10 cellular contexts compared by ENCODE assay signal in the genomic region with DNA sequence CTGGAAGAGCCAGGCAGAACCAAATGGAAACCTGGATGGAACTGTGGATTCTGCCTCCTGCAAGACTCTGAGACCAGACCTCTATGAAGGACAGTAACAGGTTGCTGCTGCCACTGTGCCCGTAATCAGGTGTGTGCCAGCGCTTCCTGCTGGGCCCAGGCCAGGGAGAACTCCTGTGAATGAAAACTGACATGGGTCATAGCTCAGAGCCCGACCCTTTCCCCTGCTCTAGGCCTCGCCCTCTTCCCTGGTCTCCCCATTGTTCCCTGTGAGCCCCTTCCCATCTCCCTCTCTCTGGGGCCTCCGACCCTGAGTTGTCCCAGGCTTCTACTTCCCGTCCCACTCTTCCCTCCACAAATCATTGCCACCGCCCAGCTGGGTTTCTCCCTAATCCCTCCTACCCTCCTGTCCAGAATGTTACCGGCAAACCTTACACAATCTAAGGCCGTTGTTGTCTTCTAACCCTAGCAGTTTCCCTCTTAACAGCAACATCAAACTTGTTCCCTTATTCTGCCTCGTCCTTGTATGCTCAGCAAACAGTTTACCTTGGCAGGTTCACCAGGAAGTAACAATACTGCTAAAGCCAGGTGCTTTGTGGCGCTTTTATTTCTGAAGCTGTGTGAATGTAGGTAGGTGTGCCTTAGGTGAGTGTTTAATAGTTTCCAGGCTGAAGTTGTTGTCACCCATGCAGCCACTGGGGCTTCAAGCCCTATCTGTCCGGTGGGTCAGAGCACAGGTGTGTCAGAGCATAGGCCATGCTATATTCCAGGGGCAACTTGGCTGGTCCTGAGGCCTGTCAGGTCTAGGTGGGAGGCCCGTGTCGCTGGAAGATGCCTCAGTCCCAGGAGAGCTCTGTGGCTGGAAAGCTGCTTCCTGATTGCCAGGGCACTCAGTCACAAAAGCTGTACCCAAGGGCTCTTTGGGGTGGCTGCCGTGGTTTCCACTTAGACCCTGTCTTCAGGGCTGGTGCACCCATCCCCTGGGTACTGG. TPM values are rescaled to one million over a fixed set of nuclear protein-coding genes. Genes with fewer than 3 reads are reported as not detected.
A peak's percentile ranks its signal among the peaks of the same experiment; 100 is the strongest.
DNase-seq lines count a peak whose midpoint lies in the region; TF ChIP-seq lines count a peak whose summit lies in the region.
"Had no signal": no experiment of that assay in that cellular context is flagged by ENCODE, and none has a peak within 500 bp of the region (broad histone marks: within the 10 kb centered on the region; RNA-seq: fewer than 3 reads in every experiment).

No MANE protein-coding gene starts in this region.

- no peaks in the 10 kb centered on the region for H3K36me3 ChIP-seq in stomach
- no peaks in the 10 kb centered on the region for H3K36me3 ChIP-seq in MG63

- TF ChIP-seq CTCF in epithelial cell of esophagus (IDR thresholded peaks at IDR 0.05; ENCODE audit: insufficient read depth, low read depth, low read length, missing control alignments) (no peak), stomach (IDR thresholded peaks at IDR 0.05) (no peak), endothelial cell (IDR thresholded peaks at IDR 0.05; ENCODE audit: unreplicated experiment) (no peak)

- intact Hi-C loops in stomach (cut with DNase I; ENCODE audit: low total_unique reads) = no loop called here

- H3K36me3 Mint-ChIP-seq in activated CD4-positive, alpha-beta T cell treated with anti-CD3 and anti-CD28 coated beads, Interleukin-2, amount 10 ng/mL, durations not matched to agents 7 days and 5 days (ENCODE audit: low read depth) = peaks cover 17% of the 10 kb centered on the region
- H3K36me3 Mint-ChIP-seq in endothelial cell (ENCODE audit: low read depth, unreplicated experiment) = no peaks in the 10 kb centered on the region

- TF ChIP-seq POLR2A in stomach (IDR thresholded peaks at IDR 0.05) = no peak

- CTCF ChIA-PET in activated CD4-positive, alpha-beta T cell treated with anti-CD3 and anti-CD28 coated beads, Interleukin-2, amount 10 ng/mL, durations not matched to agents 7 days and 5 days (lab: Charles Lee) = interaction anchor here (0.7 to 3.7 kb wide), 10 partner anchors 8 to 102 kb away, joined by 3 to 24 read pairs (median 4); no protein-coding TSS in a partner anchor

- no peaks in the 10 kb centered on the region for H3K27me3 ChIP-seq in stomach
- no peaks in the 10 kb centered on the region for H3K27me3 ChIP-seq in MG63

- H3K4me3 ChIP-seq in epithelial cell of esophagus (ENCODE audit: low read length) (no peak overlapping the region), stomach (peak overlapping the region in 1 of 4 donors; percentile 7), MG63 (no peak overlapping the region)

- H3K9me3 ChIP-seq in stomach (no peaks in the 10 kb centered on the region), MG63 (no peaks in the 10 kb centered on the region)

- no peak for TF ChIP-seq EP300 in stomach (IDR thresholded peaks at IDR 0.05)

- H3K27ac Mint-ChIP-seq in activated CD4-positive, alpha-beta T cell treated with anti-CD3 and anti-CD28 coated beads, Interleukin-2, amount 10 ng/mL, durations not matched to agents 7 days and 5 days = peak overlapping the region; percentile 94
- H3K27ac Mint-ChIP-seq in endothelial cell (ENCODE audit: unreplicated experiment) = no peak overlapping the region

- H3K4me3 Mint-ChIP-seq in activated CD4-positive, alpha-beta T cell treated with anti-CD3 and anti-CD28 coated beads, Interleukin-2, amount 10 ng/mL, durations not matched to agents 7 days and 5 days = no peak overlapping the region
- H3K4me3 Mint-ChIP-seq in endothelial cell (ENCODE audit: unreplicated experiment) = no peak overlapping the region

- peaks cover 50% of the 10 kb centered on the region for H3K4me1 Mint-ChIP-seq in activated CD4-positive, alpha-beta T cell treated with anti-CD3 and anti-CD28 coated beads, Interleukin-2, amount 10 ng/mL, durations not matched to agents 7 days and 5 days
- H3K4me1 Mint-ChIP-seq in endothelial cell (ENCODE audit: unreplicated experiment) = no peaks in the 10 kb centered on the region

- POLR2A ChIA-PET in activated CD4-positive, alpha-beta T cell treated with anti-CD3 and anti-CD28 coated beads, Interleukin-2, amount 10 ng/mL, durations not matched to agents 7 days and 5 days (lab: Charles Lee) = no interaction called here

- WGBS in stomach, 5 donors = 31 to 49% (median 37%) methylated on average over 13 to 15 of the region's 15 CpGs

- no peaks in the 10 kb centered on the region for H3K9me3 Mint-ChIP-seq in activated CD4-positive, alpha-beta T cell treated with anti-CD3 and anti-CD28 coated beads, Interleukin-2, amount 10 ng/mL, durations not matched to agents 7 days and 5 days
- H3K9me3 Mint-ChIP-seq in endothelial cell (ENCODE audit: unreplicated experiment) = no peaks in the 10 kb centered on the region

- peak overlapping the region; percentile 84 to 97 (median 94) for H3K27ac ChIP-seq in stomach

- no peaks in the 10 kb centered on the region for H3K27me3 Mint-ChIP-seq in activated CD4-positive, alpha-beta T cell treated with anti-CD3 and anti-CD28 coated beads, Interleukin-2, amount 10 ng/mL, durations not matched to agents 7 days and 5 days
- peaks cover 2% of the 10 kb centered on the region for H3K27me3 Mint-ChIP-seq in endothelial cell (ENCODE audit: unreplicated experiment)

- no peak for DNase-seq in activated CD4-positive, alpha-beta T cell treated with anti-CD3 and anti-CD28 coated beads, Interleukin-2, amount 10 ng/mL, durations not matched to agents 7 days and 5 days
- no peak for DNase-seq in activated CD4-positive, alpha-beta T cell treated with anti-CD3 and anti-CD28 coated beads for 1 hour
- peak; percentile 45 for DNase-seq in NCI-H345 treated with DMSO at 0.1 percent for 48 hours (lab: John Stamatoyannopoulos, UW; ENCODE audit: unreplicated experiment)
- peak; percentile 29 for DNase-seq in epithelial cell of esophagus (ENCODE audit: low read depth)
- peak; percentile 66 for DNase-seq in stomach
- no peak for DNase-seq in pons (ENCODE audit: low spot score)
- DNase-seq in MG63 = no peak
- no peak for DNase-seq in endothelial cell (ENCODE audit: low spot score)
- DNase-seq: ACHN; activated CD8-positive, alpha-beta memory T cell treated with anti-CD3 and anti-CD28 coated beads, Interleukin-2, amount 50 U/mL, for 4 hours had no signal

- peaks cover 21 to 42% (median 36%) of the 10 kb centered on the region in 4 donors for H3K4me1 ChIP-seq in stomach

RNA-seq across cellular contexts. Expression of a gene that starts 32.0 kb away (rescaled TPM):
- total RNA-seq in activated CD4-positive, alpha-beta T cell treated with anti-CD3 and anti-CD28 coated beads, Interleukin-2, amount 10 ng/mL, durations not matched to agents 7 days and 5 days = 1 to 10 TPM; 4.1 to 4.6 TPM
- 100 to 1,000 TPM in 1 of 5 donors, 10 to 100 TPM in 4; 34.3 to 110 (median 76.3) TPM for total RNA-seq in stomach
- 1 to 10 TPM; 1.7 to 7.6 (median 3.2) TPM for polyA plus RNA-seq in stomach
- total RNA-seq in MG63 (2014; rRNA removed; shearing (Covaris generic); ENCODE audit: low replicate concordance) = not detected in 2 replicates
- not detected for total RNA-seq in endothelial cell (ENCODE audit: unreplicated experiment)

Comparison
In these comparisons a context has a peak if more than half of its experiments do, and no peak if none do; other contexts are left out.
1. DNase-seq: peak in NCI-H345 treated with DMSO at 0.1 percent for 48 hours (single experiment), epithelial cell of esophagus (single experiment) and stomach (single experiment); none in activated CD4-positive, alpha-beta T cell treated with anti-CD3 and anti-CD28 coated beads, Interleukin-2, amount 10 ng/mL, durations not matched to agents 7 days and 5 days (single experiment), activated CD4-positive, alpha-beta T cell treated with anti-CD3 and anti-CD28 coated beads for 1 hour (single experiment), pons (single experiment), MG63 (single experiment) and endothelial cell (single experiment).
2. RNA of a gene that starts 32.0 kb away (total RNA-seq): 34.3 to 110 TPM in stomach; 4.1 to 4.6 TPM in activated CD4-positive, alpha-beta T cell treated with anti-CD3 and anti-CD28 coated beads, Interleukin-2, amount 10 ng/mL, durations not matched to agents 7 days and 5 days, not detected in endothelial cell (single experiment) and not detected in MG63; every median in the first group is over 4 times any median in the second.